Comparison of ENCODE assay signal across 25 cellular contexts in genomic region chr3:78605178-78605577, GRCh38.
"Had no signal": no experiment of that assay in that cellular context is flagged by ENCODE, and none has a peak within 500 bp of the region (broad histone marks: within the 10 kb centered on the region; RNA-seq: fewer than 3 reads in every experiment).

No MANE protein-coding gene starts in this region.

- H3K4me2 ChIP-seq: SK-N-SH had no signal

- H3K27ac ChIP-seq: body of pancreas, Peyer's patch, SJSA1 had no signal

- H3K36me3 ChIP-seq: Peyer's patch had no signal

- ATAC-seq: activated CD8-positive, alpha-beta T cell treated with anti-CD3 and anti-CD28 coated beads, Interleukin-2, amount 10 ng/mL, durations not matched to agents 7 days and 5 days; body of pancreas had no signal

- DNase-seq: activated CD4-positive, alpha-beta T cell treated with anti-CD3 and anti-CD28 coated beads, Interleukin-2, amount 10 ng/mL, durations not matched to agents 24 days and 14 days; activated CD4-positive, alpha-beta T cell treated with anti-CD3 and anti-CD28 coated beads, Interleukin-2, amount 50 U/mL, for 4 hours; activated CD8-positive, alpha-beta T cell treated with anti-CD3 and anti-CD28 coated beads, Interleukin-2, amount 10 ng/mL, durations not matched to agents 7 days and 5 days; activated gamma-delta T cell; activated naive CD4-positive, alpha-beta T cell treated with Interleukin-2 at 50 U/mL for 16 hours; activated naive CD8-positive, alpha-beta T cell treated with anti-CD3 and anti-CD28 coated beads, Interleukin-2, amount 10 ng/mL, durations not matched to agents 7 days and 5 days; activated T-cell treated with anti-CD3 and anti-CD28 coated beads, Interleukin-2, amount 50 U/mL, for 24 hours; body of pancreas; caudate nucleus; NCI-H1048; NCI-H1105 treated with DMSO at 0.1 percent for 48 hours; NCI-H1436; NCI-H1694; NCI-H1930; NCI-H345; NCI-H524 treated with DMSO at 0.1 percent for 48 hours; PC-3; Peyer's patch; RPMI8226; SHP77 treated with DMSO at 0.1 percent for 48 hours; SK-N-SH had no signal

- H3K9me3 ChIP-seq: body of pancreas, Peyer's patch, SJSA1, SK-N-SH had no signal

- H3K4me1 ChIP-seq: body of pancreas, Peyer's patch had no signal

- FAIRE-seq: astrocyte, bronchial epithelial cell, TTC549 had no signal

- H3K9ac ChIP-seq: SK-N-SH had no signal

- H3K27me3 ChIP-seq: body of pancreas, Peyer's patch, SJSA1 had no signal

- H3K4me3 ChIP-seq: body of pancreas, Peyer's patch, SJSA1 had no signal
